Comparison of ENCODE assay signal across 15 cellular contexts in the genomic region with DNA sequence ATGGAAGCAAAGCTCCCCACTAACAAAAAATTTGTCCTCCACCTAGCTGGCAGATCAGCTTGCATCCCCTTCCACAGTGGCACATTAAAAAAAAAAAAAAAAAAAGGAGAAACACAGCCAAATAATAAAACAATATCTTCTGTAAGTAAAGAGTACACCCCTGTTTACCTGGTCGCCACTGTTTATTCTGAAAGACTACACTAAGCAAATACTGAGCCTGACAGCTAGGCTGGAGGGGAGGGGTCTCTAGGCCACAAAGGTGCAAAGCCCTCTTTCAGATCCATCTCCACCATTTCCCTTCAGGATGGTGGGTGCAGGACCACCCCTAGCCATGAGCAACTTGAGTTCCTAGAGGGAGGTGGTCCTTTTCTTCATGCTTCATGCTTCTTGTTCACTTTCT. TPM values are rescaled to one million over a fixed set of nuclear protein-coding genes. Genes with fewer than 3 reads are reported as not detected.
DNase-seq lines count a peak whose midpoint lies in the region; ATAC-seq and TF ChIP-seq lines count a peak whose summit lies in the region.
"Had no signal": no experiment of that assay in that cellular context is flagged by ENCODE, and none has a peak within 500 bp of the region (broad histone marks: within the 10 kb centered on the region; RNA-seq: fewer than 3 reads in every experiment).

No MANE protein-coding gene starts in this region.

- peak overlapping the region; percentile 82 for H3K27ac ChIP-seq in BLaER1
- no peak overlapping the region for H3K27ac ChIP-seq in right lobe of liver
- H3K27ac ChIP-seq in transverse colon = no peak overlapping the region
- no peak overlapping the region for H3K27ac ChIP-seq in sigmoid colon
- H3K27ac ChIP-seq: breast epithelium, epithelial cell of prostate, GM23248 had no signal

- H3K36me3 ChIP-seq in BLaER1 (peaks cover 12% of the 10 kb centered on the region; the same call in 1 of the 2 replicates), right lobe of liver (no peaks in the 10 kb centered on the region), transverse colon (no peaks in the 10 kb centered on the region), sigmoid colon (peaks cover 0 to under 1% (median 0%) of the 10 kb centered on the region in 4 donors)
- H3K36me3 ChIP-seq: breast epithelium had no signal

- no peak for TF ChIP-seq CTCF in right lobe of liver (IDR thresholded peaks at IDR 0.05)
- no peak for TF ChIP-seq CTCF in transverse colon (IDR thresholded peaks at IDR 0.05)
- TF ChIP-seq CTCF in GM10266 (IDR thresholded peaks at IDR 0.05; ENCODE audit: control insufficient read depth, insufficient read depth, low read depth, missing control alignments) = no peak
- TF ChIP-seq CTCF in sigmoid colon (IDR thresholded peaks at IDR 0.05) = no peak

- peak; percentile 73 for DNase-seq in DMS53 treated with DMSO at 0.1 percent for 48 hours (lab: John Stamatoyannopoulos, UW; ENCODE audit: unreplicated experiment)
- DNase-seq in NCI-H69 (lab: John Stamatoyannopoulos, UW) = peak; percentile 76
- DNase-seq in right lobe of liver = no peak
- no peak for DNase-seq in transverse colon
- no peak for DNase-seq in NCI-H524 treated with DMSO at 0.1 percent for 48 hours (lab: John Stamatoyannopoulos, UW)
- no peak for DNase-seq in GM10266 (ENCODE audit: extremely low spot score)
- no peak for DNase-seq in sigmoid colon
- DNase-seq: activated CD4-positive, CD25-positive, alpha-beta regulatory T cell treated with anti-CD3 and anti-CD28 coated beads, Interleukin-2, amount 50 U/mL, for 72 hours; GM23248; NCI-H1417 treated with DMSO at 0.1 percent for 48 hours; NCI-H774; stimulated activated CD4-positive, alpha-beta T cell treated with anti-CD3 and anti-CD28 coated beads, Interleukin-1b, Interleukin-23, amount 100 ng/mL, for 48 hours had no signal

- H3K27me3 ChIP-seq in BLaER1 (no peaks in the 10 kb centered on the region), right lobe of liver (no peaks in the 10 kb centered on the region), transverse colon (no peaks in the 10 kb centered on the region), sigmoid colon (no peaks in the 10 kb centered on the region)
- H3K27me3 ChIP-seq: breast epithelium had no signal

- TF ChIP-seq POLR2A in right lobe of liver (IDR thresholded peaks at IDR 0.05) (no peak), transverse colon (IDR thresholded peaks at IDR 0.05) (no peak), sigmoid colon (IDR thresholded peaks at IDR 0.05) (no peak)

- H3K4me3 ChIP-seq in BLaER1 = no peak overlapping the region
- no peak overlapping the region for H3K4me3 ChIP-seq in right lobe of liver
- no peak overlapping the region for H3K4me3 ChIP-seq in transverse colon
- no peak overlapping the region for H3K4me3 ChIP-seq in sigmoid colon
- H3K4me3 ChIP-seq: breast epithelium, GM23248 had no signal

- H3K9me3 ChIP-seq in BLaER1 (no peaks in the 10 kb centered on the region), right lobe of liver (no peaks in the 10 kb centered on the region), transverse colon (no peaks in the 10 kb centered on the region), sigmoid colon (no peaks in the 10 kb centered on the region)
- H3K9me3 ChIP-seq: breast epithelium had no signal

- peak; percentile 17 to 58 (median 36) for ATAC-seq in right lobe of liver

- WGBS in right lobe of liver (ENCODE audit: insufficient coverage, low coverage, low lambda C conversion rate, missing lambda C conversion rate) = 50% methylated on average over 1 of the region's 1 CpG
- WGBS in transverse colon (ENCODE audit: low coverage in 1 of 2), 2 donors = 65% methylated on average over 1 of the region's 1 CpG; no CpG with 5 or more reads in 1 of the 2 donors
- WGBS in sigmoid colon, 2 donors = 19 to 76% methylated on average over 1 of the region's 1 CpG

- no peaks in the 10 kb centered on the region for H4K20me1 ChIP-seq in BLaER1

- TF ChIP-seq EP300 in transverse colon (IDR thresholded peaks at IDR 0.05; ENCODE audit: low read depth) (no peak), sigmoid colon (IDR thresholded peaks at IDR 0.05) (no peak)

- intact Hi-C loops in right lobe of liver (cut with DNase I) (no loop called here), transverse colon (cut with DNase I; ENCODE audit: low total_unique reads) (no loop called here), sigmoid colon (cut with DNase I) (no loop called here)

- no peak overlapping the region for H3K9ac ChIP-seq in BLaER1
- H3K9ac ChIP-seq: GM23248 had no signal

- H3K4me1 ChIP-seq in BLaER1 = peaks cover 80% of the 10 kb centered on the region
- peaks cover 0 to 67% (median 12%) of the 10 kb centered on the region in 4 donors for H3K4me1 ChIP-seq in right lobe of liver
- peaks cover 0 to 10% (median 0%) of the 10 kb centered on the region in 4 donors for H3K4me1 ChIP-seq in transverse colon
- H3K4me1 ChIP-seq in sigmoid colon = no peaks in the 10 kb centered on the region
- H3K4me1 ChIP-seq: breast epithelium had no signal

- peak overlapping the region; percentile 83 for H3K4me2 ChIP-seq in BLaER1

- in situ Hi-C loops in transverse colon (cut with MboI; ENCODE audit: low pct_ligation_motif_present in 1 of 4, low pct_unique_long_range_greater_than_20kb in 1 of 4, low sequenced_read_pairs in 3 of 4) = no loop called here

RNA-seq across cellular contexts. Expression of gene SLC45A3, which starts 22.8 kb away (rescaled TPM):
- total RNA-seq in right lobe of liver (10 to 100 TPM in 2 of 6 experiments, 1 to 10 TPM in 4; 6.9 to 27.0 (median 7.9) TPM), transverse colon (10 to 100 TPM; 12.2 to 29.1 (median 17.0) TPM), sigmoid colon (1 to 10 TPM in 1 of 4 donors, under 1 TPM in 3; 0.68 to 2.2 (median 0.77) TPM)
- 10 to 100 TPM in 1 of 3 donors, 1 to 10 TPM in 2; 2.5 to 15.2 (median 3.6) TPM for polyA plus RNA-seq in sigmoid colon

RNA-seq across cellular contexts. Expression of gene NUCKS1, which starts 46.9 kb away (rescaled TPM):
- total RNA-seq in right lobe of liver = 10 to 100 TPM; 32.8 to 91.1 (median 68.6) TPM
- 10 to 100 TPM; 21.7 to 45.7 (median 35.1) TPM for total RNA-seq in transverse colon
- total RNA-seq in sigmoid colon = 100 to 1,000 TPM in 2 of 4 donors, 10 to 100 TPM in 2; 88.9 to 112 (median 98.5) TPM
- 10 to 100 TPM; 22.2 to 39.4 (median 27.0) TPM for polyA plus RNA-seq in sigmoid colon

Comparison
In these comparisons a context has a peak if more than half of its experiments do, and no peak if none do; other contexts are left out.
1. DNase-seq: peak in DMS53 treated with DMSO at 0.1 percent for 48 hours (single experiment) and NCI-H69 (single experiment); none in right lobe of liver (0 of 3), transverse colon (single experiment), NCI-H524 treated with DMSO at 0.1 percent for 48 hours (single experiment), GM10266 (single experiment) and sigmoid colon (single experiment).